ENCODE assay signal across 11 cellular contexts in genomic region chrX:49247916-49248811, GRCh38.
"Had no signal": no experiment of that assay in that cellular context is flagged by ENCODE, and none has a peak within 500 bp of the region (broad histone marks: within the 10 kb centered on the region; RNA-seq: fewer than 3 reads in every experiment).

No MANE protein-coding gene starts in this region.

- H3K27me3 Mint-ChIP-seq: activated B cell treated with CpG ODN at 0.5 μM for 24 hours; activated naive CD8-positive, alpha-beta T cell had no signal

- H3K4me3 Mint-ChIP-seq: activated B cell treated with CpG ODN at 0.5 μM for 24 hours; activated naive CD8-positive, alpha-beta T cell; T-helper 2 cell treated with Interferon-gamma antibody and Interleukin-4, amounts not matched to agents 5 μg/mL and 100 μg/mL, for 36 hours had no signal

- DNase-seq: activated B cell treated with CpG ODN at 0.5 μM for 24 hours; activated CD4-positive, alpha-beta T cell treated with anti-CD3 and anti-CD28 coated beads, Interleukin-2, amount 50 U/mL, for 4 hours; activated gamma-delta T cell treated with Interleukin-2 at 50 U/mL for 16 hours; activated T-cell treated with anti-CD3 and anti-CD28 coated beads, Interleukin-2, amount 50 U/mL, for 1 hour; amniotic stem cell; midbrain; ovary; right lobe of liver; upper lobe of right lung had no signal

- H3K27ac Mint-ChIP-seq: activated B cell treated with CpG ODN at 0.5 μM for 24 hours; activated naive CD8-positive, alpha-beta T cell; T-helper 2 cell treated with Interferon-gamma antibody and Interleukin-4, amounts not matched to agents 5 μg/mL and 100 μg/mL, for 36 hours had no signal

- H3K4me1 Mint-ChIP-seq: activated B cell treated with CpG ODN at 0.5 μM for 24 hours had no signal

- ATAC-seq: right lobe of liver, upper lobe of right lung had no signal

- H3K9me3 Mint-ChIP-seq: activated B cell treated with CpG ODN at 0.5 μM for 24 hours; T-helper 2 cell treated with Interferon-gamma antibody and Interleukin-4, amounts not matched to agents 5 μg/mL and 100 μg/mL, for 36 hours had no signal
